ENCODE assay signal across 8 cellular contexts in genomic region chr4:47837582-47838294, GRCh38. TPM values are rescaled to one million over a fixed set of nuclear protein-coding genes. Genes with fewer than 3 reads are reported as not detected.
DNase-seq lines count a peak whose midpoint lies in the region; ATAC-seq lines count a peak whose summit lies in the region.

CORIN (minus strand) TSS chr4:47838067; CDS start chr4:47837949, 118 bp downstream.

- ATAC-seq in GM19324 (IDR thresholded peaks at IDR 0.05; ENCODE audit: low FRiP score, unreplicated experiment) (peak; percentile 3), HG03442 (IDR thresholded peaks at IDR 0.05; ENCODE audit: unreplicated experiment) (peak; percentile 3)
- peak; percentile 13 to 30 for ATAC-seq in activated T-cell treated with anti-CD3 and anti-CD28 coated beads, Interleukin-2, amount 50 U/mL, for 4 hours

- intact Hi-C loops in head of caudate nucleus (cut with DNase I): no loop called here
- intact Hi-C loops in posterior cingulate gyrus (cut with DNase I): loop anchor here (2.0 kb wide), 2 partner anchors 133 to 169 kb away; no protein-coding TSS in a partner anchor

- H3K36me3 Mint-ChIP-seq in activated T-cell treated with anti-CD3 and anti-CD28 coated beads, Interleukin-2, amount 50 U/mL, for 4 hours (ENCODE audit: insufficient read depth): no peaks in the 10 kb centered on the region

- H3K4me1 Mint-ChIP-seq in activated T-cell treated with anti-CD3 and anti-CD28 coated beads, Interleukin-2, amount 50 U/mL, for 4 hours (ENCODE audit: low read depth): peaks cover 33% of the 10 kb centered on the region

- H2AFZ ChIP-seq in ACC112 (ENCODE audit: low read length, unreplicated experiment): peak within 1 kb of the TSS; percentile 71

- no peaks in the 10 kb centered on the region for H3K9me3 Mint-ChIP-seq in activated T-cell treated with anti-CD3 and anti-CD28 coated beads, Interleukin-2, amount 50 U/mL, for 4 hours

- H3K27ac ChIP-seq in ACC112 (ENCODE audit: low read depth, low read length): peak within 1 kb of the TSS; percentile 79

- H3K79me2 ChIP-seq in ACC112 (ENCODE audit: control insufficient read depth, insufficient read depth, low read length, unreplicated experiment): no peaks in the 10 kb centered on the region

- peak within 1 kb of the TSS; percentile 81 for H3K4me3 Mint-ChIP-seq in activated T-cell treated with anti-CD3 and anti-CD28 coated beads, Interleukin-2, amount 50 U/mL, for 4 hours

- H3K36me3 ChIP-seq in ACC112 (ENCODE audit: insufficient read depth, low read length): no peaks in the 10 kb centered on the region; the same call in 1 of the 2 replicates

- H3K27me3 Mint-ChIP-seq in activated T-cell treated with anti-CD3 and anti-CD28 coated beads, Interleukin-2, amount 50 U/mL, for 4 hours (ENCODE audit: low read depth): peaks cover 2% of the 10 kb centered on the region

- peaks cover 38% of the 10 kb centered on the region for H3K4me1 ChIP-seq in ACC112 (ENCODE audit: control insufficient read depth, insufficient read depth, low read length, unreplicated experiment)

- H3K4me3 ChIP-seq in ACC112 (ENCODE audit: low read depth, low read length): peak within 1 kb of the TSS; percentile 81

- H3K27me3 ChIP-seq in ACC112 (ENCODE audit: insufficient read depth, low read length): no peaks in the 10 kb centered on the region

- peak; percentile 11 for DNase-seq in activated T-cell treated with anti-CD3 and anti-CD28 coated beads, Interleukin-2, amount 50 U/mL, for 4 hours
- DNase-seq in head of caudate nucleus (peak in 25 of 42 donors; percentile 7 to 50 (median 16)), posterior cingulate gyrus (peak in 8 of 10 donors; percentile 10 to 87 (median 16)), NCI-H1092 treated with DMSO at 0.1 percent for 48 hours (lab: John Stamatoyannopoulos, UW) (no peak), NCI-H2227 treated with DMSO at 0.1 percent for 48 hours (lab: John Stamatoyannopoulos, UW) (no peak)

RNA-seq across cellular contexts. Expression of gene CORIN, which starts in this region (rescaled TPM):
- not detected for total RNA-seq in activated T-cell treated with anti-CD3 and anti-CD28 coated beads, Interleukin-2, amount 50 U/mL, for 4 hours

Comparison
In these comparisons a context has a peak if more than half of its experiments do, and no peak if none do; other contexts are left out.
1. Peak in DNase-seq and ATAC-seq in activated T-cell treated with anti-CD3 and anti-CD28 coated beads, Interleukin-2, amount 50 U/mL, for 4 hours; RNA of the gene not detected or under 1 TPM.
2. DNase-seq: peak in head of caudate nucleus (25 of 42) and posterior cingulate gyrus (8 of 10); none in NCI-H1092 treated with DMSO at 0.1 percent for 48 hours (single experiment) and NCI-H2227 treated with DMSO at 0.1 percent for 48 hours (single experiment).
3. Peak in every context shown above with its lines, with median percentiles within 50 percentile points of each other: ATAC-seq.